Comparison of ENCODE assay signal across 9 cellular contexts in genomic region chr4:72896515-72896914, GRCh38.
DNase-seq lines count a peak whose midpoint lies in the region; ATAC-seq and TF ChIP-seq lines count a peak whose summit lies in the region.
"Had no signal": no experiment of that assay in that cellular context is flagged by ENCODE, and none has a peak within 500 bp of the region (broad histone marks: within the 10 kb centered on the region; RNA-seq: fewer than 3 reads in every experiment).

No MANE protein-coding gene starts in this region.

- no peak for TF ChIP-seq CTCF in BJ (IDR thresholded peaks at IDR 0.05; ENCODE audit: insufficient read depth, low read depth, low read length)
- TF ChIP-seq CTCF in foreskin keratinocyte (conservative IDR thresholded peaks at IDR 0.05) = no peak
- TF ChIP-seq CTCF in osteoblast (IDR thresholded peaks at IDR 0.05; ENCODE audit: extremely low read depth, low read depth, low read length) = no peak

- POLR2A ChIA-PET in BJ (lab: Charles Lee) = no interaction called here

- CTCF ChIA-PET in BJ (lab: Yijun Ruan, JAX) = interaction anchor here (1.4 kb wide), 1 partner anchor 391 kb away, joined by 3 read pairs; no protein-coding TSS in a partner anchor

- H3K4me1 ChIP-seq in foreskin keratinocyte (no peaks in the 10 kb centered on the region), osteoblast (ENCODE audit: insufficient read depth, low read length) (peaks cover 23% of the 10 kb centered on the region)

- ATAC-seq in foreskin keratinocyte = no peak

- H3K4me3 ChIP-seq in BJ (ENCODE audit: low read depth, low read length) (no peak overlapping the region), osteoblast (ENCODE audit: insufficient read depth, low read length) (no peak overlapping the region)

- H3K27me3 ChIP-seq in BJ (ENCODE audit: control insufficient read depth, insufficient read depth, low read length) (no peaks in the 10 kb centered on the region), foreskin keratinocyte (no peaks in the 10 kb centered on the region), osteoblast (ENCODE audit: insufficient read depth, low read length) (no peaks in the 10 kb centered on the region)

- no peaks in the 10 kb centered on the region for H3K9me3 ChIP-seq in osteoblast (ENCODE audit: low read depth, low read length)

- peak; percentile 90 for DNase-seq in BJ (ENCODE audit: low read depth)
- peak; percentile 12 for DNase-seq in T1000 (lab: John Stamatoyannopoulos, UW)
- DNase-seq in foreskin keratinocyte = peak; percentile 21 to 42
- DNase-seq in osteoblast (ENCODE audit: insufficient read length, low spot score, missing footprints) = peak; percentile 90
- no peak for DNase-seq in DMS53 treated with DMSO at 0.1 percent for 48 hours (lab: John Stamatoyannopoulos, UW; ENCODE audit: unreplicated experiment)
- no peak for DNase-seq in NOMO-1 treated with DMSO at 0.1 percent for 48 hours (lab: John Stamatoyannopoulos, UW; ENCODE audit: unreplicated experiment)
- no peak for DNase-seq in C1 segment of cervical spinal cord (lab: John Stamatoyannopoulos, UW)
- DNase-seq in NCI-H1694 (lab: John Stamatoyannopoulos, UW) = no peak
- DNase-seq: stimulated activated CD4-positive, alpha-beta T cell treated with anti-CD3 and anti-CD28 coated beads, Interleukin-4, amount 100 ng/mL, for 1 hour had no signal

- H3K27ac ChIP-seq in foreskin keratinocyte (no peak overlapping the region), osteoblast (ENCODE audit: low read depth, low read length) (peak overlapping the region; percentile 32)

- no peaks in the 10 kb centered on the region for H4K20me1 ChIP-seq in osteoblast (ENCODE audit: insufficient read depth, low read length)

- no peak overlapping the region for H2AFZ ChIP-seq in osteoblast (ENCODE audit: low read length)

- H3K4me2 ChIP-seq in osteoblast (ENCODE audit: insufficient read depth, low read length) = peak overlapping the region; percentile 15

- H3K79me2 ChIP-seq in osteoblast (ENCODE audit: insufficient read depth, low read length) = no peaks in the 10 kb centered on the region

- no peaks in the 10 kb centered on the region for H3K36me3 ChIP-seq in BJ (ENCODE audit: control insufficient read depth, insufficient read depth, low read length)
- no peaks in the 10 kb centered on the region for H3K36me3 ChIP-seq in osteoblast (ENCODE audit: insufficient read depth, low read length)

Comparison
In these comparisons a context has a peak if more than half of its experiments do, and no peak if none do; other contexts are left out.
1. DNase-seq: peak in BJ (single experiment), T1000 (single experiment), foreskin keratinocyte (2 of 2) and osteoblast (single experiment); none in DMS53 treated with DMSO at 0.1 percent for 48 hours (single experiment), NOMO-1 treated with DMSO at 0.1 percent for 48 hours (single experiment), C1 segment of cervical spinal cord (0 of 14) and NCI-H1694 (single experiment).